ENCODE assay signal across 7 cellular contexts in the genomic region with DNA sequence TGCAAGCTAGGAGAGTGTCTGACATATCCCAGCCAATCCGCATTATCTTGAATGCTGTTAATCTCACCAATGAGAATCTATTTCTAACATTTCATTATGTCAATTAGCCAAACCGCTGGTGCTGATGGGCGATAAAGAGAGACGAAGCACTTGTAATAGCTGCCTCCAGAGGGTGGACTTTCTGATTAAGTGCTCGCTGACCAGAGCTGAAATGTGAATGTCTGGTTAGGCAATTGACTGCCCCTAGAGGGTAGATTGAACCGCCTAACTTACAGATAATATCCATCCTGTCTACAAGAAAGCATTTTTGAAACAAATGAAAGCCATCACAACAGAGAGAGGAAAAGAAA. TPM values are rescaled to one million over a fixed set of nuclear protein-coding genes. Genes with fewer than 3 reads are reported as not detected.
A peak's percentile ranks its signal among the peaks of the same experiment; 100 is the strongest.
DNase-seq lines count a peak whose midpoint lies in the region; ATAC-seq and TF ChIP-seq lines count a peak whose summit lies in the region.

No MANE protein-coding gene starts in this region.

- peak overlapping the region; percentile 66 to 96 (median 84) for H3K27ac ChIP-seq in tibial nerve

- H3K4me2 ChIP-seq in Loucy (ENCODE audit: low read depth, low read length, poor library complexity, severe bottlenecking): peak overlapping the region; percentile 99

- DNase-seq in GF-D8 (lab: John Stamatoyannopoulos, UW) (peak; percentile 70), dermis microvascular lymphatic vessel endothelial cell (ENCODE audit: low read depth in 2 of 2) (peak; percentile 93 to 96), lower leg skin (ENCODE audit: low spot score in 2 of 2) (peak; percentile 62 to 83), tibial nerve (ENCODE audit: low spot score in 2 of 2) (peak in 1 of 2 donors; percentile 49)

- peaks cover 28% of the 10 kb centered on the region for H3K79me2 ChIP-seq in Loucy (ENCODE audit: insufficient read depth, low read length)

- ATAC-seq in GM21717 (IDR thresholded peaks at IDR 0.05; ENCODE audit: unreplicated experiment): peak; percentile 6
- ATAC-seq in SK-N-SH treated with all-trans-retinoic acid at 6 μM for 48 hours: peak; percentile 92

- WGBS in lower leg skin, 2 donors: 3 to 4% methylated on average over 6 of the region's 6 CpGs
- 1 to 2% methylated on average over 6 of the region's 6 CpGs for WGBS in tibial nerve, 2 donors

- H3K9ac ChIP-seq in Loucy (ENCODE audit: low read depth, low read length, poor library complexity, severe bottlenecking): peak overlapping the region; percentile 84

- H3K27me3 ChIP-seq in Loucy (ENCODE audit: insufficient read depth, low read length, poor library complexity, severe bottlenecking) (no peaks in the 10 kb centered on the region), tibial nerve (peaks cover 0 to 25% of the 10 kb centered on the region in 2 donors)

- H3K9me2 ChIP-seq in Loucy (replicated peaks; ENCODE audit: low read depth, low read length): no peaks in the 10 kb centered on the region

- intact Hi-C loops in lower leg skin (cut with DNase I; ENCODE audit: low total_unique reads): no loop called here

- H3F3A ChIP-seq in Loucy (ENCODE audit: low read depth): no peaks in the 10 kb centered on the region

- TF ChIP-seq POLR2A in lower leg skin (IDR thresholded peaks at IDR 0.05) (no peak), tibial nerve (IDR thresholded peaks at IDR 0.05) (no peak)

- H3K4me3 ChIP-seq in Loucy (ENCODE audit: low read length, poor library complexity, severe bottlenecking) (peak overlapping the region; percentile 92), lower leg skin (ENCODE audit: low read depth, poor library complexity, severe bottlenecking) (peak overlapping the region; percentile 68), tibial nerve (peak overlapping the region; percentile 51 to 90 (median 82))

- H3K36me3 ChIP-seq in Loucy (ENCODE audit: insufficient read depth, low read length): peaks cover 9% of the 10 kb centered on the region; the same call in 1 of the 2 replicates
- H3K36me3 ChIP-seq in tibial nerve: peaks cover 0 to 32% (median 11%) of the 10 kb centered on the region in 3 donors

- TF ChIP-seq EP300 in tibial nerve (IDR thresholded peaks at IDR 0.05): no peak

- H3K9me3 ChIP-seq in Loucy (ENCODE audit: insufficient read depth, low read depth, low read length): no peaks in the 10 kb centered on the region
- no peaks in the 10 kb centered on the region for H3K9me3 ChIP-seq in tibial nerve

- peak; percentile 72 for TF ChIP-seq CTCF in Loucy (conservative IDR thresholded peaks at IDR 0.05; ENCODE audit: low read length)
- TF ChIP-seq CTCF in lower leg skin (IDR thresholded peaks at IDR 0.05): no peak
- TF ChIP-seq CTCF in tibial nerve (IDR thresholded peaks at IDR 0.05): peak; percentile 13 to 69 (median 65)

- H3K4me1 ChIP-seq in Loucy (ENCODE audit: insufficient read depth, low read length, poor library complexity, severe bottlenecking) (peaks cover 11% of the 10 kb centered on the region), tibial nerve (peaks cover 0 to 38% (median 18%) of the 10 kb centered on the region in 4 donors)

- H2AFZ ChIP-seq in Loucy (ENCODE audit: low read length): peak overlapping the region; percentile 65

- H4K20me1 ChIP-seq in Loucy (ENCODE audit: insufficient read depth, low read length, poor library complexity, severe bottlenecking): peaks cover 7% of the 10 kb centered on the region

TF ChIP-seq in SK-N-SH treated with all-trans-retinoic acid at 6 μM for 48 hours, 23 proteins besides CTCF, POLR2A, EP300 and RAD21 (continues in another document):
- no peak for TF ChIP-seq CSDC2 (CRISPR knock-in tag; IDR thresholded peaks at IDR 0.05)
- TF ChIP-seq, protein P1, sequence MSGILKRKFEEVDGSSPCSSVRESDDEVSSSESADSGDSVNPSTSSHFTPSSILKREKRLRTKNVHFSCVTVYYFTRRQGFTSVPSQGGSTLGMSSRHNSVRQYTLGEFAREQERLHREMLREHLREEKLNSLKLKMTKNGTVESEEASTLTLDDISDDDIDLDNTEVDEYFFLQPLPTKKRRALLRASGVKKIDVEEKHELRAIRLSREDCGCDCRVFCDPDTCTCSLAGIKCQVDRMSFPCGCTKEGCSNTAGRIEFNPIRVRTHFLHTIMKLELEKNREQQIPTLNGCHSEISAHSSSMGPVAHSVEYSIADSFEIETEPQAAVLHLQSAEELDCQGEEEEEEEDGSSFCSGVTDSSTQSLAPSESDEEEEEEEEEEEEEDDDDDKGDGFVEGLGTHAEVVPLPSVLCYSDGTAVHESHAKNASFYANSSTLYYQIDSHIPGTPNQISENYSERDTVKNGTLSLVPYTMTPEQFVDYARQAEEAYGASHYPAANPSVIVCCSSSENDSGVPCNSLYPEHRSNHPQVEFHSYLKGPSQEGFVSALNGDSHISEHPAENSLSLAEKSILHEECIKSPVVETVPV (CRISPR knock-in tag; IDR thresholded peaks at IDR 0.05): no peak
- TF ChIP-seq, protein P2, sequence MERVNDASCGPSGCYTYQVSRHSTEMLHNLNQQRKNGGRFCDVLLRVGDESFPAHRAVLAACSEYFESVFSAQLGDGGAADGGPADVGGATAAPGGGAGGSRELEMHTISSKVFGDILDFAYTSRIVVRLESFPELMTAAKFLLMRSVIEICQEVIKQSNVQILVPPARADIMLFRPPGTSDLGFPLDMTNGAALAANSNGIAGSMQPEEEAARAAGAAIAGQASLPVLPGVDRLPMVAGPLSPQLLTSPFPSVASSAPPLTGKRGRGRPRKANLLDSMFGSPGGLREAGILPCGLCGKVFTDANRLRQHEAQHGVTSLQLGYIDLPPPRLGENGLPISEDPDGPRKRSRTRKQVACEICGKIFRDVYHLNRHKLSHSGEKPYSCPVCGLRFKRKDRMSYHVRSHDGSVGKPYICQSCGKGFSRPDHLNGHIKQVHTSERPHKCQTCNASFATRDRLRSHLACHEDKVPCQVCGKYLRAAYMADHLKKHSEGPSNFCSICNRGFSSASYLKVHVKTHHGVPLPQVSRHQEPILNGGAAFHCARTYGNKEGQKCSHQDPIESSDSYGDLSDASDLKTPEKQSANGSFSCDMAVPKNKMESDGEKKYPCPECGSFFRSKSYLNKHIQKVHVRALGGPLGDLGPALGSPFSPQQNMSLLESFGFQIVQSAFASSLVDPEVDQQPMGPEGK (CRISPR knock-in tag; IDR thresholded peaks at IDR 0.05; ENCODE audit: borderline replicate concordance): no peak
- TF ChIP-seq, protein P3, sequence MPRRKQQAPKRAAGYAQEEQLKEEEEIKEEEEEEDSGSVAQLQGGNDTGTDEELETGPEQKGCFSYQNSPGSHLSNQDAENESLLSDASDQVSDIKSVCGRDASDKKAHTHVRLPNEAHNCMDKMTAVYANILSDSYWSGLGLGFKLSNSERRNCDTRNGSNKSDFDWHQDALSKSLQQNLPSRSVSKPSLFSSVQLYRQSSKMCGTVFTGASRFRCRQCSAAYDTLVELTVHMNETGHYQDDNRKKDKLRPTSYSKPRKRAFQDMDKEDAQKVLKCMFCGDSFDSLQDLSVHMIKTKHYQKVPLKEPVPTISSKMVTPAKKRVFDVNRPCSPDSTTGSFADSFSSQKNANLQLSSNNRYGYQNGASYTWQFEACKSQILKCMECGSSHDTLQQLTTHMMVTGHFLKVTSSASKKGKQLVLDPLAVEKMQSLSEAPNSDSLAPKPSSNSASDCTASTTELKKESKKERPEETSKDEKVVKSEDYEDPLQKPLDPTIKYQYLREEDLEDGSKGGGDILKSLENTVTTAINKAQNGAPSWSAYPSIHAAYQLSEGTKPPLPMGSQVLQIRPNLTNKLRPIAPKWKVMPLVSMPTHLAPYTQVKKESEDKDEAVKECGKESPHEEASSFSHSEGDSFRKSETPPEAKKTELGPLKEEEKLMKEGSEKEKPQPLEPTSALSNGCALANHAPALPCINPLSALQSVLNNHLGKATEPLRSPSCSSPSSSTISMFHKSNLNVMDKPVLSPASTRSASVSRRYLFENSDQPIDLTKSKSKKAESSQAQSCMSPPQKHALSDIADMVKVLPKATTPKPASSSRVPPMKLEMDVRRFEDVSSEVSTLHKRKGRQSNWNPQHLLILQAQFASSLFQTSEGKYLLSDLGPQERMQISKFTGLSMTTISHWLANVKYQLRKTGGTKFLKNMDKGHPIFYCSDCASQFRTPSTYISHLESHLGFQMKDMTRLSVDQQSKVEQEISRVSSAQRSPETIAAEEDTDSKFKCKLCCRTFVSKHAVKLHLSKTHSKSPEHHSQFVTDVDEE (CRISPR knock-in tag; IDR thresholded peaks at IDR 0.05): no peak; the same call in 1 of the 2 replicates
- TF ChIP-seq ZNF8 (CRISPR knock-in tag; IDR thresholded peaks at IDR 0.05): no peak
- no peak for TF ChIP-seq TOX (CRISPR knock-in tag; IDR thresholded peaks at IDR 0.05; ENCODE audit: borderline replicate concordance)
- TF ChIP-seq OSR1 (CRISPR knock-in tag; IDR thresholded peaks at IDR 0.05): no peak
- no peak for TF ChIP-seq ZNF565 (CRISPR knock-in tag; conservative IDR thresholded peaks at IDR 0.05; ENCODE audit: low read depth)
- TF ChIP-seq, protein P4, sequence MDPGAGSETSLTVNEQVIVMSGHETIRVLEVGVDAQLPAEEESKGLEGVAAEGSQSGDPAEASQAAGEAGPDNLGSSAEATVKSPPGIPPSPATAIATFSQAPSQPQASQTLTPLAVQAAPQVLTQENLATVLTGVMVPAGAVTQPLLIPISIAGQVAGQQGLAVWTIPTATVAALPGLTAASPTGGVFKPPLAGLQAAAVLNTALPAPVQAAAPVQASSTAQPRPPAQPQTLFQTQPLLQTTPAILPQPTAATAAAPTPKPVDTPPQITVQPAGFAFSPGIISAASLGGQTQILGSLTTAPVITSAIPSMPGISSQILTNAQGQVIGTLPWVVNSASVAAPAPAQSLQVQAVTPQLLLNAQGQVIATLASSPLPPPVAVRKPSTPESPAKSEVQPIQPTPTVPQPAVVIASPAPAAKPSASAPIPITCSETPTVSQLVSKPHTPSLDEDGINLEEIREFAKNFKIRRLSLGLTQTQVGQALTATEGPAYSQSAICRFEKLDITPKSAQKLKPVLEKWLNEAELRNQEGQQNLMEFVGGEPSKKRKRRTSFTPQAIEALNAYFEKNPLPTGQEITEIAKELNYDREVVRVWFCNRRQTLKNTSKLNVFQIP (CRISPR knock-in tag; IDR thresholded peaks at IDR 0.05; ENCODE audit: borderline replicate concordance, low read depth): no peak

RNA-seq across cellular contexts. Expression of a gene that starts 0.6 kb away (rescaled TPM):
- total RNA-seq in dermis microvascular lymphatic vessel endothelial cell (14.8 and 22.8 TPM in 2 replicates), lower leg skin (10 to 100 TPM; 33.3 to 44.4 (median 39.3) TPM), tibial nerve (10 to 100 TPM; 15.1 to 33.1 (median 29.7) TPM)

RNA-seq across cellular contexts. Expression of a gene that starts 10.1 kb away (rescaled TPM):
- total RNA-seq in dermis microvascular lymphatic vessel endothelial cell (0.13 TPM in 2 replicates), lower leg skin (1 to 10 TPM in 3 of 4 donors, under 1 TPM in 1; 0.86 to 4.7 (median 1.4) TPM), tibial nerve (1 to 10 TPM in 2 of 4 donors, under 1 TPM in 2; 0.44 to 4.1 (median 1.5) TPM)

RNA-seq across cellular contexts. Expression of a gene that starts 23.9 kb away (rescaled TPM):
- total RNA-seq in dermis microvascular lymphatic vessel endothelial cell (42.0 and 64.6 TPM in 2 replicates), lower leg skin (100 to 1,000 TPM in 1 of 4 donors, 10 to 100 TPM in 3; 67.7 to 162 (median 78.2) TPM), tibial nerve (100 to 1,000 TPM in 1 of 4 donors, 10 to 100 TPM in 3; 56.7 to 114 (median 65.1) TPM)

RNA-seq across cellular contexts. Expression of a gene that starts 51.8 kb away (rescaled TPM):
- 0.13 and 0.25 TPM in 2 replicates for total RNA-seq in dermis microvascular lymphatic vessel endothelial cell
- under 1 TPM; 0.17 to 0.47 (median 0.42) TPM for total RNA-seq in lower leg skin
- under 1 TPM; 0.42 to 0.90 (median 0.51) TPM for total RNA-seq in tibial nerve

RNA-seq across cellular contexts. Expression of a gene that starts 53.9 kb away (rescaled TPM):
- total RNA-seq in dermis microvascular lymphatic vessel endothelial cell (35.6 and 52.8 TPM in 2 replicates), lower leg skin (10 to 100 TPM; 71.3 to 99.6 (median 80.3) TPM), tibial nerve (10 to 100 TPM; 51.3 to 78.6 (median 65.8) TPM)

Comparison
In these comparisons a context has a peak if more than half of its experiments do, and no peak if none do; other contexts are left out.
1. CTCF ChIP-seq: peak in Loucy (single experiment) and tibial nerve (5 of 5); none in lower leg skin (0 of 3).
2. Peak in every context shown above with its lines, with median percentiles within 50 percentile points of each other: H3K4me3 ChIP-seq.